8 cellular contexts compared by ENCODE assay signal in genomic region chr19:55080915-55081772, GRCh38. TPM values are rescaled to one million over a fixed set of nuclear protein-coding genes. Genes with fewer than 3 reads are reported as not detected.
DNase-seq lines count a peak whose midpoint lies in the region; ATAC-seq and TF ChIP-seq lines count a peak whose summit lies in the region.

No MANE protein-coding gene starts in this region.

- ATAC-seq in GM18502 (IDR thresholded peaks at IDR 0.05; ENCODE audit: poor library complexity, unreplicated experiment) (peak; percentile 74), HG03432 (IDR thresholded peaks at IDR 0.05; ENCODE audit: unreplicated experiment) (peak; percentile 68), HG03039 (IDR thresholded peaks at IDR 0.05; ENCODE audit: unreplicated experiment) (no peak)

- no peak overlapping the region for H2AFZ ChIP-seq in OCI-LY1 (ENCODE audit: low read length)
- H2AFZ ChIP-seq in neural progenitor cell (replicated peaks): peak overlapping the region; percentile 30

- no peak overlapping the region for H3K27ac Mint-ChIP-seq in neural progenitor cell

- H3K4me1 Mint-ChIP-seq in neural progenitor cell: peaks cover 37% of the 10 kb centered on the region

- H3K27me3 ChIP-seq in OCI-LY1 (ENCODE audit: insufficient read depth, low read length) (peaks cover 9% of the 10 kb centered on the region; the same call in 1 of the 2 replicates), neural progenitor cell (peaks cover 93% of the 10 kb centered on the region), subcutaneous abdominal adipose tissue (ENCODE audit: control insufficient read depth in 5 of 5, insufficient read depth in 4 of 5, low read length in 5 of 5) (peaks cover 55 to 75% (median 61%) of the 10 kb centered on the region in 5 donors)

- H3K9me2 ChIP-seq in OCI-LY1 (ENCODE audit: low read depth, low read length): no peaks in the 10 kb centered on the region

- TF ChIP-seq CTCF in OCI-LY1 (IDR thresholded peaks at IDR 0.05; ENCODE audit: low read length) (no peak), neural progenitor cell (IDR thresholded peaks at IDR 0.05) (no peak)

- no peaks in the 10 kb centered on the region for H3K36me3 Mint-ChIP-seq in neural progenitor cell

- H3K4me2 ChIP-seq in OCI-LY1 (ENCODE audit: low read length) (peak overlapping the region; percentile 88), neural progenitor cell (peak overlapping the region; percentile 75)

- peak overlapping the region; percentile 61 for H3K9ac ChIP-seq in OCI-LY1 (ENCODE audit: low read length)
- H3K9ac ChIP-seq in neural progenitor cell: no peak overlapping the region
- peak overlapping the region in 2 of 5 donors; percentile 25 to 41 for H3K9ac ChIP-seq in subcutaneous abdominal adipose tissue (ENCODE audit: low read length in 5 of 5)

- peaks cover 10% of the 10 kb centered on the region for H3K4me1 ChIP-seq in OCI-LY1 (ENCODE audit: insufficient read depth, low read length, severe bottlenecking)
- peaks cover 5% of the 10 kb centered on the region for H3K4me1 ChIP-seq in neural progenitor cell
- peaks cover 2 to 27% (median 22%) of the 10 kb centered on the region in 5 donors for H3K4me1 ChIP-seq in subcutaneous abdominal adipose tissue (ENCODE audit: control insufficient read depth in 5 of 5, insufficient read depth in 5 of 5, low read length in 5 of 5)

- H3K36me3 ChIP-seq in OCI-LY1 (ENCODE audit: insufficient read depth, low read length) (no peaks in the 10 kb centered on the region), neural progenitor cell (no peaks in the 10 kb centered on the region), subcutaneous abdominal adipose tissue (ENCODE audit: control insufficient read depth in 5 of 5, insufficient read depth in 5 of 5, low read length in 5 of 5) (no peaks in the 10 kb centered on the region)

- H3K9me3 ChIP-seq in OCI-LY1 (ENCODE audit: low read length) (peaks cover 4% of the 10 kb centered on the region; the same call in 1 of the 2 replicates), neural progenitor cell (ENCODE audit: low read depth) (no peaks in the 10 kb centered on the region), subcutaneous abdominal adipose tissue (ENCODE audit: control insufficient read depth in 5 of 5, low read length in 5 of 5) (no peaks in the 10 kb centered on the region)

- peak overlapping the region; percentile 84 for H3K4me3 Mint-ChIP-seq in neural progenitor cell

- peaks cover 7% of the 10 kb centered on the region for H3K9me3 Mint-ChIP-seq in neural progenitor cell

- H3F3A ChIP-seq in OCI-LY1 (ENCODE audit: insufficient read depth, low read length): no peaks in the 10 kb centered on the region
- peaks cover 38% of the 10 kb centered on the region for H3F3A ChIP-seq in neural progenitor cell (ENCODE audit: low read depth)

- DNase-seq in activated T-cell treated with anti-CD3 and anti-CD28 coated beads for 4 hours (peak; percentile 77), fibroblast of gingiva (ENCODE audit: low read depth) (peak; percentile 53), neural progenitor cell (ENCODE audit: low spot score) (peak; percentile 85)

- H3K4me3 ChIP-seq in OCI-LY1 (ENCODE audit: low read depth, low read length, poor library complexity, severe bottlenecking): peak overlapping the region; percentile 65
- H3K4me3 ChIP-seq in neural progenitor cell: peak overlapping the region; percentile 50
- H3K4me3 ChIP-seq in subcutaneous abdominal adipose tissue (ENCODE audit: low read depth in 1 of 5, low read length in 5 of 5): peak overlapping the region; percentile 41 to 70 (median 51)

- H3K79me2 ChIP-seq in OCI-LY1 (ENCODE audit: insufficient read depth, low read length) (no peaks in the 10 kb centered on the region), neural progenitor cell (ENCODE audit: low read depth) (no peaks in the 10 kb centered on the region)

- H3K27me3 Mint-ChIP-seq in neural progenitor cell (ENCODE audit: insufficient read depth, low read depth): peaks cover 64% of the 10 kb centered on the region

- H4K20me1 ChIP-seq in OCI-LY1 (ENCODE audit: insufficient read depth, low read length) (no peaks in the 10 kb centered on the region), neural progenitor cell (ENCODE audit: low read depth) (peaks cover 39% of the 10 kb centered on the region)

- H3K27ac ChIP-seq in OCI-LY1 (ENCODE audit: low read depth, low read length, poor library complexity, severe bottlenecking): peak overlapping the region; percentile 60
- no peak overlapping the region for H3K27ac ChIP-seq in neural progenitor cell
- H3K27ac ChIP-seq in subcutaneous abdominal adipose tissue (ENCODE audit: low read depth, low read length): no peak overlapping the region

RNA-seq across cellular contexts. Expression of gene EPS8L1, which starts 5.5 kb away (rescaled TPM):
- 7.0 and 17.5 TPM in 2 replicates for total RNA-seq in neural progenitor cell (ENCODE audit: low replicate concordance)

RNA-seq across cellular contexts. Expression of gene RDH13, which starts 18.2 kb away (rescaled TPM):
- total RNA-seq in neural progenitor cell (ENCODE audit: low replicate concordance): 9.0 and 9.4 TPM in 2 replicates

RNA-seq across cellular contexts. Expression of gene PPP1R12C, which starts 36.3 kb away (rescaled TPM):
- total RNA-seq in neural progenitor cell (ENCODE audit: low replicate concordance): 21.8 and 62.7 TPM in 2 replicates

RNA-seq across cellular contexts. Expression of gene GP6, which starts 43.1 kb away (rescaled TPM):
- total RNA-seq in neural progenitor cell (ENCODE audit: low replicate concordance): not detected in 2 replicates
